10 cellular contexts compared by ENCODE assay signal in genomic region chr1:235984041-235984820, GRCh38.
DNase-seq lines count a peak whose midpoint lies in the region; ATAC-seq, FAIRE-seq and TF ChIP-seq lines count a peak whose summit lies in the region.
"Had no signal": no experiment of that assay in that cellular context is flagged by ENCODE, and none has a peak within 500 bp of the region (broad histone marks: within the 10 kb centered on the region; RNA-seq: fewer than 3 reads in every experiment).

No MANE protein-coding gene starts in this region.

- H3K36me3 Mint-ChIP-seq in glutamatergic neuron (ENCODE audit: unreplicated experiment) (peaks cover 9% of the 10 kb centered on the region), natural killer cell (no peaks in the 10 kb centered on the region)

- 24% methylated on average over 6 of the region's 6 CpGs for WGBS in mammary epithelial cell (ENCODE audit: low coverage, missing lambda C conversion rate)
- WGBS in spleen, 5 donors: 61 to 76% (median 73%) methylated on average over 6 of the region's 6 CpGs

- H3K4me1 Mint-ChIP-seq in glutamatergic neuron (ENCODE audit: low read depth, unreplicated experiment): no peaks in the 10 kb centered on the region
- no peaks in the 10 kb centered on the region for H3K4me1 Mint-ChIP-seq in natural killer cell

- intact Hi-C loops in mammary epithelial cell (cut with micrococcal nuclease) (no loop called here), spleen (cut with DNase I; ENCODE audit: low total_unique reads) (no loop called here), natural killer cell (cut with micrococcal nuclease) (no loop called here)

- no peak for ATAC-seq in natural killer cell
- ATAC-seq: activated CD8-positive, alpha-beta T cell treated with anti-CD3 and anti-CD28 coated beads, Interleukin-2, amount 10 ng/mL, durations not matched to agents 7 days and 5 days had no signal

- H3K27me3 Mint-ChIP-seq in glutamatergic neuron (ENCODE audit: unreplicated experiment) (no peaks in the 10 kb centered on the region), natural killer cell (ENCODE audit: low read depth in 2 of 2) (peaks cover 10 to 16% of the 10 kb centered on the region in 2 donors)

- peak overlapping the region; percentile 50 for H2AFZ ChIP-seq in mammary epithelial cell (ENCODE audit: low read depth, low read length)

- in situ Hi-C loops in mammary epithelial cell (cut with MboI; ENCODE audit: low sequenced_read_pairs in 2 of 2): no loop called here

- dilution Hi-C loops in mammary epithelial cell (cut with HindIII; ENCODE audit: low sequenced_read_pairs): no loop called here

- H3K79me2 ChIP-seq in mammary epithelial cell (ENCODE audit: insufficient read depth, low read length): no peaks in the 10 kb centered on the region

- TF ChIP-seq CTCF in mammary epithelial cell (conservative IDR thresholded peaks at IDR 0.05 in 1 of 2, IDR thresholded peaks at IDR 0.05 in 1 of 2; ENCODE audit: extremely low read depth in 1 of 2, insufficient read depth in 1 of 2, low read depth in 1 of 2, low read length in 2 of 2): no peak
- no peak for TF ChIP-seq CTCF in spleen (IDR thresholded peaks at IDR 0.05 in 8 of 11, conservative IDR thresholded peaks at IDR 0.05 in 3 of 11)
- no peak for TF ChIP-seq CTCF in glutamatergic neuron (IDR thresholded peaks at IDR 0.05; ENCODE audit: partially characterized antibody, unreplicated experiment)
- no peak for TF ChIP-seq CTCF in natural killer cell (IDR thresholded peaks at IDR 0.05)

- peak overlapping the region; percentile 12 for H3K27ac ChIP-seq in mammary epithelial cell (ENCODE audit: insufficient read depth, low read depth, low read length)
- peak overlapping the region in 7 of 8 donors; percentile 49 to 72 (median 63) for H3K27ac ChIP-seq in spleen
- H3K27ac ChIP-seq: cardiac muscle cell had no signal

- H3K4me3 ChIP-seq in mammary epithelial cell (replicated peaks in 1 of 3; ENCODE audit: insufficient read depth in 1 of 3, low read depth in 2 of 3, low read length in 3 of 3): no peak overlapping the region
- H3K4me3 ChIP-seq in spleen: no peak overlapping the region
- H3K4me3 ChIP-seq: cardiac muscle cell had no signal

- TF ChIP-seq POLR2A in H54 (IDR thresholded peaks at IDR 0.05; ENCODE audit: low read depth, low read length) (no peak), spleen (IDR thresholded peaks at IDR 0.05) (no peak)

- CTCF ChIA-PET in mammary epithelial cell (lab: Charles Lee; ENCODE audit: low non-redundant PET): no interaction called here

- DNase-seq in H54 (ENCODE audit: insufficient read length, low spot score): peak; percentile 18
- peak; percentile 81 for DNase-seq in mammary epithelial cell
- peak; percentile 88 for DNase-seq in iris pigment epithelial cell (ENCODE audit: low read depth)
- DNase-seq in spleen: no peak
- no peak for DNase-seq in UCSD-AML1 (lab: John Stamatoyannopoulos, UW; ENCODE audit: unreplicated experiment)
- DNase-seq in middle frontal gyrus (ENCODE audit: extremely low spot score, low spot score): no peak
- DNase-seq in glutamatergic neuron: no peak
- no peak for DNase-seq in natural killer cell
- DNase-seq: activated CD8-positive, alpha-beta T cell treated with anti-CD3 and anti-CD28 coated beads, Interleukin-2, amount 10 ng/mL, durations not matched to agents 7 days and 5 days had no signal

- H3K27ac Mint-ChIP-seq in glutamatergic neuron (ENCODE audit: unreplicated experiment) (no peak overlapping the region), natural killer cell (no peak overlapping the region)
- H3K27ac Mint-ChIP-seq: activated CD8-positive, alpha-beta T cell treated with anti-CD3 and anti-CD28 coated beads, Interleukin-2, amount 10 ng/mL, durations not matched to agents 7 days and 5 days had no signal

- no peaks in the 10 kb centered on the region for H3K27me3 ChIP-seq in mammary epithelial cell (ENCODE audit: insufficient read depth, low read length)
- H3K27me3 ChIP-seq in spleen (replicated peaks in 1 of 7): no peaks in the 10 kb centered on the region
- H3K27me3 ChIP-seq: cardiac muscle cell had no signal

- H3K9me3 ChIP-seq in mammary epithelial cell (replicated peaks; ENCODE audit: insufficient read depth, low read length) (no peaks in the 10 kb centered on the region), spleen (peaks cover 0 to 20% (median 7%) of the 10 kb centered on the region in 8 donors)

- no peak overlapping the region for H3K9ac ChIP-seq in mammary epithelial cell (ENCODE audit: insufficient read depth, low read length)

- BruUV-seq in mammary epithelial cell (replicated peaks; lab: Mats Ljungman, UMichigan): no TSS peak

- H3K4me2 ChIP-seq in mammary epithelial cell (ENCODE audit: insufficient read depth, low read depth, low read length): peak overlapping the region; percentile 34

- FAIRE-seq in H54 (lab: Jason Lieb, UNC): no peak

- H3K4me3 Mint-ChIP-seq in glutamatergic neuron (ENCODE audit: unreplicated experiment) (no peak overlapping the region), natural killer cell (no peak overlapping the region)
- H3K4me3 Mint-ChIP-seq: activated CD8-positive, alpha-beta T cell treated with anti-CD3 and anti-CD28 coated beads, Interleukin-2, amount 10 ng/mL, durations not matched to agents 7 days and 5 days had no signal

- no peaks in the 10 kb centered on the region for H4K20me1 ChIP-seq in mammary epithelial cell (ENCODE audit: insufficient read depth, low read length)

- no peaks in the 10 kb centered on the region for H3K36me3 ChIP-seq in mammary epithelial cell (ENCODE audit: insufficient read depth, low read length)
- peaks cover 0 to 44% (median 0%) of the 10 kb centered on the region in 6 donors for H3K36me3 ChIP-seq in spleen

- no peaks in the 10 kb centered on the region for H3K9me3 Mint-ChIP-seq in glutamatergic neuron (ENCODE audit: unreplicated experiment)
- no peaks in the 10 kb centered on the region for H3K9me3 Mint-ChIP-seq in natural killer cell

- peaks cover 14% of the 10 kb centered on the region for H3K4me1 ChIP-seq in mammary epithelial cell (ENCODE audit: insufficient read depth, low read length)
- peaks cover 0 to 28% (median 6%) of the 10 kb centered on the region in 6 donors for H3K4me1 ChIP-seq in spleen

Comparison
In these comparisons a context has a peak if more than half of its experiments do, and no peak if none do; other contexts are left out.
1. DNase-seq: peak in H54 (single experiment), mammary epithelial cell (single experiment) and iris pigment epithelial cell (single experiment); none in spleen (single experiment), UCSD-AML1 (single experiment), middle frontal gyrus (single experiment), glutamatergic neuron (single experiment) and natural killer cell (single experiment).